1 cellular context compared by ENCODE assay signal in genomic region chr15:32388050-32388648, GRCh38. TPM values are rescaled to one million over a fixed set of nuclear protein-coding genes. Genes with fewer than 3 reads are reported as not detected.
"Had no signal": no experiment of that assay in that cellular context is flagged by ENCODE, and none has a peak within 500 bp of the region (broad histone marks: within the 10 kb centered on the region; RNA-seq: fewer than 3 reads in every experiment).

No MANE protein-coding gene starts in this region.

RNA-seq across cellular contexts. Expression of gene GOLGA8K, which starts 14.9 kb away (rescaled TPM):
- total RNA-seq: ascending aorta had no signal
